8 cellular contexts compared by ENCODE assay signal in the genomic region with DNA sequence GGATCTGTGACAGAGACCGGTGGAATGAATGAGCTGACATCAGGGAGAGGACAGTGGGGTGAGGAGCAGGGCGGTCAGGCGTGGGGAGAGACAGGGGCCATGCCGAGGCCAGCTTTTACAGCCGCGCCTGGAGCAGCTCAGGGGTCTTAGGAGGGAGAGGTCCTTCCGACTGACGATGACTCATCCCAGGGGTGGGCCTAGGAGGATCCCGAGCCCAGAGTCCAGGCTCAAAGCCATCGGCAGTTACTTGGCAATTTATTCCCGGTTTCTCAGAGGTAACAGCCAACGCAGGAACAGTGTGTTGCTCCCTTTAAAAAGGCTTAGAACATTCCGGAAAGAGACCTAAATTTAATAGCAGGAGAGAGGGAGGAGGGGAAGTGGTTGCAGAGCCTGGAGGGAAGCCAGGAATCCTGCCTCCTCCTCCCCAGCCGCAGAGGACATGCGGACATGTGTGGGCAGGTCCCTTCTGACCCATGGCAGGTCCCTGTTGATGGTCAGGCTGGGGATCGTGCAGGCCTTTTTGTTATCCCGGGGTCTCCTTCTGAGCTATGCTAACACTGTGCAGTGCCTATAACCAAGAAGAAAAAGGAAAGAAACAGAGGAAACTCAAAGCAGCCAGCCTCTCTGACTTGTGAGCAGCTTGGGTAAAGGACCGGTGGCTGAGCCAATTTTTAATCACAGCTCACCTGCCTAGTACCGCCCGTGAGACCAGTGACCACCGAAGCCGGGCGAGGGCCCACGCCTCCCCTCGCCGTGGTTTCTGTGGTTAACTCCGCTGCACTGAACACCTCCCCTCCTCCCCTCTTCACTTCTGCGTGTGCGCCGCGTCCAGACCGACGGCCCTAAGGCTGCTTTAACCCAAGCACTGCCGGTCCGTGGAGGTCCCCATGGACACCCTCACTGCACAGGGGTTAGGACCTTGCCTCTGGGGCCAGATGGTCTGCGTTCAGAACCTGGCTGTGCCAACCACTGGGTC.
A peak's percentile ranks its signal among the peaks of the same experiment; 100 is the strongest.
DNase-seq lines count a peak whose midpoint lies in the region; ATAC-seq and TF ChIP-seq lines count a peak whose summit lies in the region.

No MANE protein-coding gene starts in this region.

- POLR2A ChIA-PET in CD4-positive, alpha-beta T cell (lab: Charles Lee): interaction anchor here (1.5 kb wide), 1 partner anchor 80 kb away, joined by 4 read pairs; no protein-coding TSS in a partner anchor
- POLR2A ChIA-PET in IMR-90 (lab: Charles Lee; ENCODE audit: unreplicated experiment): no interaction called here

- peak overlapping the region; percentile 15; the same call in 1 of the 2 replicates for H3K18ac ChIP-seq in IMR-90 (ENCODE audit: low read depth, low read length)

- peak overlapping the region; percentile 40 for H3K4ac ChIP-seq in IMR-90 (ENCODE audit: low read depth, low read length)

- peaks cover 15% of the 10 kb centered on the region for H3K4me1 Mint-ChIP-seq in CD4-positive, alpha-beta T cell (ENCODE audit: low read depth)

- no peak overlapping the region for H3K4me3 ChIP-seq in IMR-90 (ENCODE audit: insufficient read depth, low read depth, low read length)
- H3K4me3 ChIP-seq in breast epithelium: peak overlapping the region in 2 of 3 donors; percentile 27 to 57
- H3K4me3 ChIP-seq in muscle layer of colon (ENCODE audit: low read depth in 1 of 2, low read length in 2 of 2): peak overlapping the region; percentile 17 to 49

- intact Hi-C loops in CD4-positive, alpha-beta T cell (cut with DNase I, micrococcal nuclease): no loop called here
- intact Hi-C loops in IMR-90 (cut with micrococcal nuclease) (no loop called here), breast epithelium (cut with DNase I; ENCODE audit: low total_unique reads) (no loop called here)

- H2AK9ac ChIP-seq in IMR-90 (replicated peaks; ENCODE audit: low read depth, low read length, poor library complexity): peak overlapping the region; percentile 28

- no peaks in the 10 kb centered on the region for H3K9me3 Mint-ChIP-seq in CD4-positive, alpha-beta T cell

- peak overlapping the region; percentile 62 for H2BK20ac ChIP-seq in IMR-90 (ENCODE audit: low read depth, low read length)

- H2BK120ac ChIP-seq in IMR-90 (ENCODE audit: low read depth, low read length): peak overlapping the region; percentile 78

- no peaks in the 10 kb centered on the region for H4K20me1 ChIP-seq in IMR-90 (ENCODE audit: insufficient read depth, low read length)

- TF ChIP-seq RAD21 in IMR-90 (IDR thresholded peaks at IDR 0.05; ENCODE audit: low read length): no peak

- H3K36me3 Mint-ChIP-seq in CD4-positive, alpha-beta T cell (ENCODE audit: low read depth): no peaks in the 10 kb centered on the region

- dilution Hi-C loops in IMR-90 (cut with HindIII; ENCODE audit: low sequenced_read_pairs, unreplicated experiment): no loop called here

- H3K23ac ChIP-seq in IMR-90 (ENCODE audit: low read depth, low read length): peak overlapping the region; percentile 35; the same call in 1 of the 2 replicates

- H2BK5ac ChIP-seq in IMR-90 (ENCODE audit: low read depth, low read length, poor library complexity, severe bottlenecking): peak overlapping the region; percentile 36

- peak overlapping the region in 1 of 2 experiments; percentile 73; a peak in 1 of 4 replicates for H4K8ac ChIP-seq in IMR-90 (ENCODE audit: low read depth in 2 of 2, low read length in 2 of 2)

- TF ChIP-seq CTCF in CD4-positive, alpha-beta T cell (IDR thresholded peaks at IDR 0.05): no peak
- TF ChIP-seq CTCF in IMR-90 (conservative IDR thresholded peaks at IDR 0.05; ENCODE audit: low read depth, low read length) (no peak), breast epithelium (IDR thresholded peaks at IDR 0.05) (no peak)

- peak overlapping the region; percentile 49 for H4K91ac ChIP-seq in IMR-90 (ENCODE audit: insufficient read depth, low read depth, low read length)

- no peak for DNase-seq in CD4-positive, alpha-beta T cell
- DNase-seq in IMR-90: peak; percentile 13
- peak in 1 of 2 donors; percentile 63 for DNase-seq in breast epithelium (ENCODE audit: low spot score in 2 of 2)
- no peak for DNase-seq in HuH-7.5 (ENCODE audit: low spot score)
- DNase-seq in cerebellar cortex (ENCODE audit: low spot score): no peak

- H3K9ac ChIP-seq in IMR-90 (ENCODE audit: low read depth, low read length): no peak overlapping the region
- no peak overlapping the region for H3K9ac ChIP-seq in muscle layer of colon (ENCODE audit: low read length)

- H3K27me3 Mint-ChIP-seq in CD4-positive, alpha-beta T cell: peaks cover 33% of the 10 kb centered on the region

- H2BK15ac ChIP-seq in IMR-90 (ENCODE audit: low read depth, low read length): peak overlapping the region; percentile 54; the same call in 1 of the 3 replicates

- H3K36me3 ChIP-seq in IMR-90 (ENCODE audit: control insufficient read depth, insufficient read depth, low read length) (no peaks in the 10 kb centered on the region), breast epithelium (no peaks in the 10 kb centered on the region), muscle layer of colon (ENCODE audit: insufficient read depth, low read length) (no peaks in the 10 kb centered on the region)

- in situ Hi-C loops in IMR-90 (cut with MboI; ENCODE audit: low sequenced_read_pairs): no loop called here

- no peaks in the 10 kb centered on the region for H3K79me1 ChIP-seq in IMR-90 (ENCODE audit: low read depth in 1 of 2, low read length in 2 of 2)

- no peaks in the 10 kb centered on the region for H3K9me1 ChIP-seq in IMR-90 (ENCODE audit: insufficient read depth, low read length)

- no peak for TF ChIP-seq POLR2A in IMR-90 (IDR thresholded peaks at IDR 0.05; ENCODE audit: low read depth, low read length)
- no peak for TF ChIP-seq POLR2A in breast epithelium (IDR thresholded peaks at IDR 0.05)

- peak overlapping the region; percentile 8; the same call in 1 of the 2 replicates for H3K14ac ChIP-seq in IMR-90 (replicated peaks; ENCODE audit: low read depth, low read length)

- H3K27me3 ChIP-seq in CD4-positive, alpha-beta T cell (ENCODE audit: control insufficient read depth, insufficient read depth, low read length): peaks cover 7% of the 10 kb centered on the region
- peaks cover 24% of the 10 kb centered on the region for H3K27me3 ChIP-seq in IMR-90 (ENCODE audit: control insufficient read depth, insufficient read depth, low read length)
- no peaks in the 10 kb centered on the region for H3K27me3 ChIP-seq in breast epithelium
- no peaks in the 10 kb centered on the region for H3K27me3 ChIP-seq in muscle layer of colon (ENCODE audit: control insufficient read depth in 1 of 2, insufficient read depth in 2 of 2, low read length in 2 of 2)

- H3K4me1 ChIP-seq in IMR-90 (ENCODE audit: control insufficient read depth, insufficient read depth, low read length) (no peaks in the 10 kb centered on the region), breast epithelium (peaks cover 13 to 16% of the 10 kb centered on the region in 2 donors), muscle layer of colon (ENCODE audit: insufficient read depth, low read length) (peaks cover 37% of the 10 kb centered on the region)

- BruUV-seq in IMR-90 (replicated peaks; lab: Mats Ljungman, UMichigan): no TSS peak

- H3K4me2 ChIP-seq in IMR-90 (ENCODE audit: low read depth, low read length): peak overlapping the region; percentile 9; the same call in 1 of the 2 replicates

- H3K27ac Mint-ChIP-seq in CD4-positive, alpha-beta T cell: no peak overlapping the region

- H3K27ac ChIP-seq in CD4-positive, alpha-beta T cell (ENCODE audit: low read depth, low read length): no peak overlapping the region
- no peak overlapping the region for H3K27ac ChIP-seq in IMR-90 (ENCODE audit: insufficient read depth, low read length)
- H3K27ac ChIP-seq in breast epithelium: peak overlapping the region; percentile 64 to 81
- H3K27ac ChIP-seq in muscle layer of colon (ENCODE audit: low read depth, low read length): peak overlapping the region; percentile 69

- CTCF ChIA-PET in CD4-positive, alpha-beta T cell (lab: Charles Lee): no interaction called here
- CTCF ChIA-PET in IMR-90 (lab: Yijun Ruan, JAX): no interaction called here

- no peak overlapping the region for H3K56ac ChIP-seq in IMR-90 (ENCODE audit: extremely low read depth, insufficient read depth, low read length)

- H4K5ac ChIP-seq in IMR-90 (ENCODE audit: low read depth, low read length): peak overlapping the region; percentile 43; the same call in 1 of the 2 replicates

- H3K9me3 ChIP-seq in CD4-positive, alpha-beta T cell (ENCODE audit: control insufficient read depth, low read length): no peaks in the 10 kb centered on the region
- H3K9me3 ChIP-seq in IMR-90 (ENCODE audit: control insufficient read depth, insufficient read depth, low read length): no peaks in the 10 kb centered on the region; the same call in 1 of the 2 replicates
- H3K9me3 ChIP-seq in breast epithelium: no peaks in the 10 kb centered on the region
- no peaks in the 10 kb centered on the region for H3K9me3 ChIP-seq in muscle layer of colon (ENCODE audit: low read length)

- peak overlapping the region; percentile 76 for H2AFZ ChIP-seq in IMR-90 (replicated peaks; ENCODE audit: low read length, poor library complexity)

- H3K4me3 Mint-ChIP-seq in CD4-positive, alpha-beta T cell: peak overlapping the region; percentile 40

- WGBS in IMR-90 (ENCODE audit: extremely low coverage in 2 of 2, insufficient read length in 1 of 2), 2 experiments: 35% methylated on average over 21 of the region's 36 CpGs; no CpG with 5 or more reads in 1 of the 2 experiments

- no peak for ATAC-seq in CD4-positive, alpha-beta T cell (ENCODE audit: poor library complexity)
- ATAC-seq in GM19351 (IDR thresholded peaks at IDR 0.05; ENCODE audit: unreplicated experiment): peak; percentile 33
- peak; percentile 68 for ATAC-seq in IMR-90 (ENCODE audit: low read depth)
- no peak for ATAC-seq in HG02588 (IDR thresholded peaks at IDR 0.05; ENCODE audit: unreplicated experiment)

- no peak overlapping the region; the same call in 1 of the 2 replicates for H2AK5ac ChIP-seq in IMR-90 (ENCODE audit: low read depth, low read length)

TF ChIP-seq in IMR-90, 13 proteins besides CTCF, POLR2A, EP300 and RAD21:
- TF ChIP-seq, protein P1, sequence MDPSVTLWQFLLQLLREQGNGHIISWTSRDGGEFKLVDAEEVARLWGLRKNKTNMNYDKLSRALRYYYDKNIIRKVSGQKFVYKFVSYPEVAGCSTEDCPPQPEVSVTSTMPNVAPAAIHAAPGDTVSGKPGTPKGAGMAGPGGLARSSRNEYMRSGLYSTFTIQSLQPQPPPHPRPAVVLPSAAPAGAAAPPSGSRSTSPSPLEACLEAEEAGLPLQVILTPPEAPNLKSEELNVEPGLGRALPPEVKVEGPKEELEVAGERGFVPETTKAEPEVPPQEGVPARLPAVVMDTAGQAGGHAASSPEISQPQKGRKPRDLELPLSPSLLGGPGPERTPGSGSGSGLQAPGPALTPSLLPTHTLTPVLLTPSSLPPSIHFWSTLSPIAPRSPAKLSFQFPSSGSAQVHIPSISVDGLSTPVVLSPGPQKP (IDR thresholded peaks at IDR 0.05; ENCODE audit: borderline replicate concordance, low read depth, low read length): no peak
- TF ChIP-seq CEBPB (IDR thresholded peaks at IDR 0.05; ENCODE audit: low read depth, low read length) (no peak), SMC3 (IDR thresholded peaks at IDR 0.05; ENCODE audit: low read depth, low read length) (no peak), BHLHE40 (IDR thresholded peaks at IDR 0.05; ENCODE audit: low read depth, low read length) (no peak), MAZ (IDR thresholded peaks at IDR 0.05; ENCODE audit: borderline replicate concordance, low read depth, low read length) (no peak), RCOR1 (IDR thresholded peaks at IDR 0.05; ENCODE audit: insufficient replicate concordance, low read length) (no peak)

Comparison
In these comparisons a context has a peak if more than half of its experiments do, and no peak if none do; other contexts are left out.
1. ATAC-seq: peak in GM19351 (single experiment) and IMR-90 (single experiment); none in CD4-positive, alpha-beta T cell (single experiment) and HG02588 (single experiment).
2. H3K27ac ChIP-seq: peak in breast epithelium (2 of 2) and muscle layer of colon (single experiment); none in CD4-positive, alpha-beta T cell (single experiment) and IMR-90 (single experiment).